In the genomic region with DNA sequence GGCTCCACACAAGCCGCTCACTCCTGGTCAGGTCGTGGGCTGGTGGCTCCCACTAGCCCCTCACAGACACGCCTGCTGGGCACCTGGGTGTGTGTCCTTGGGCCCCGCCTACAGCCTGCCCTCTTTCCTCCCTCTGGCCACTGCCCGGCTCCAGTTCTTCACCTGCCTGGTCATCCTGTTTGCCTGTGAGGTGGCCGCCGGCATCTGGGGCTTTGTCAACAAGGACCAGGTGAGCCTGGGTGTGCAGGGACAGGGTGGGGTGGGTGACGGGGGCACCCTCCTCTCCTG, we compare ENCODE assay signal across 1 cellular context.
TF ChIP-seq lines count a peak whose summit lies in the region.

No MANE protein-coding gene starts in this region.

TF ChIP-seq in K562, 482 proteins besides CTCF, POLR2A, EP300 and RAD21:
- peak; percentile 5; the same call in 1 of the 2 replicates for TF ChIP-seq POLR2G (IDR thresholded peaks at IDR 0.05; ENCODE audit: low read depth, low read length)
- no peak for TF ChIP-seq HEY1 (CRISPR knock-in tag; IDR thresholded peaks at IDR 0.05; ENCODE audit: borderline replicate concordance)
